Comparison of ENCODE assay signal across 9 cellular contexts in genomic region chr10:59240581-59241183, GRCh38.
DNase-seq lines count a peak whose midpoint lies in the region; ATAC-seq, FAIRE-seq and TF ChIP-seq lines count a peak whose summit lies in the region.
"Had no signal": no experiment of that assay in that cellular context is flagged by ENCODE, and none has a peak within 500 bp of the region (broad histone marks: within the 10 kb centered on the region; RNA-seq: fewer than 3 reads in every experiment).

No MANE protein-coding gene starts in this region.

- H3K4me1 Mint-ChIP-seq in nephron progenitor cell = no peaks in the 10 kb centered on the region
- no peaks in the 10 kb centered on the region for H3K4me1 Mint-ChIP-seq in activated naive CD8-positive, alpha-beta T cell treated with anti-CD3 and anti-CD28 coated beads for 36 hours

- no peak for FAIRE-seq in A549 (lab: Jason Lieb, UNC)

- peak; percentile 72 to 76 for TF ChIP-seq RAD21 in A549 (conservative IDR thresholded peaks at IDR 0.05 in 1 of 2, IDR thresholded peaks at IDR 0.05 in 1 of 2)

- H3K27ac ChIP-seq in A549 = no peak overlapping the region
- no peak overlapping the region for H3K27ac ChIP-seq in coronary artery

- ATAC-seq in A549 (no peak), GM21360 (IDR thresholded peaks at IDR 0.05; ENCODE audit: unreplicated experiment) (no peak)

- peaks cover 8% of the 10 kb centered on the region for H3K27me3 Mint-ChIP-seq in nephron progenitor cell (ENCODE audit: low read depth, poor library complexity)
- H3K27me3 Mint-ChIP-seq in activated naive CD8-positive, alpha-beta T cell treated with anti-CD3 and anti-CD28 coated beads for 36 hours = peaks cover 7% of the 10 kb centered on the region

- H3K36me3 Mint-ChIP-seq in nephron progenitor cell (ENCODE audit: low read depth) = peaks cover 7% of the 10 kb centered on the region
- H3K36me3 Mint-ChIP-seq in activated naive CD8-positive, alpha-beta T cell treated with anti-CD3 and anti-CD28 coated beads for 36 hours = no peaks in the 10 kb centered on the region

- peak in 1 of 2 experiments; percentile 44 for DNase-seq in A549 (ENCODE audit: low read depth in 1 of 2, low spot score in 1 of 2)
- DNase-seq in GM10266 (ENCODE audit: extremely low spot score) = peak; percentile 12
- DNase-seq in NCI-H460 (ENCODE audit: extremely low read depth, low read depth) = peak; percentile 42
- DNase-seq in coronary artery (ENCODE audit: low spot score) = no peak
- peak; percentile 16 for DNase-seq in nephron progenitor cell
- no peak for DNase-seq in activated naive CD8-positive, alpha-beta T cell treated with anti-CD3 and anti-CD28 coated beads for 36 hours
- no peak for DNase-seq in activated effector memory CD4-positive, alpha-beta T cell treated with Interleukin-2 at 50 U/mL for 16 hours

- peaks cover 8% of the 10 kb centered on the region for H3K9me3 Mint-ChIP-seq in nephron progenitor cell
- peaks cover 1% of the 10 kb centered on the region for H3K9me3 Mint-ChIP-seq in activated naive CD8-positive, alpha-beta T cell treated with anti-CD3 and anti-CD28 coated beads for 36 hours
- H3K9me3 Mint-ChIP-seq: stimulated activated naive CD8-positive, alpha-beta T cell treated with anti-CD3 and anti-CD28 coated beads, Interleukin-15, Interleukin-2, amounts not matched to agents 100 ng/mL and 50 ng/mL, for 24 hours had no signal

- POLR2A ChIA-PET in A549 (lab: Yijun Ruan, JAX) = no interaction called here

- H3K27ac Mint-ChIP-seq in nephron progenitor cell = no peak overlapping the region
- no peak overlapping the region for H3K27ac Mint-ChIP-seq in activated naive CD8-positive, alpha-beta T cell treated with anti-CD3 and anti-CD28 coated beads for 36 hours
- H3K27ac Mint-ChIP-seq: stimulated activated naive CD8-positive, alpha-beta T cell treated with anti-CD3 and anti-CD28 coated beads, Interleukin-15, Interleukin-2, amounts not matched to agents 100 ng/mL and 50 ng/mL, for 24 hours had no signal

- TF ChIP-seq POLR2A in A549 (IDR thresholded peaks at IDR 0.05; ENCODE audit: low read length) = no peak

- H3K4me2 ChIP-seq in A549 = no peak overlapping the region

- H3K4me3 ChIP-seq in A549 (no peak overlapping the region), coronary artery (no peak overlapping the region)

- H3K4me3 Mint-ChIP-seq in nephron progenitor cell = no peak overlapping the region
- no peak overlapping the region for H3K4me3 Mint-ChIP-seq in activated naive CD8-positive, alpha-beta T cell treated with anti-CD3 and anti-CD28 coated beads for 36 hours
- H3K4me3 Mint-ChIP-seq: stimulated activated naive CD8-positive, alpha-beta T cell treated with anti-CD3 and anti-CD28 coated beads, Interleukin-15, Interleukin-2, amounts not matched to agents 100 ng/mL and 50 ng/mL, for 24 hours had no signal

- WGBS in A549 (ENCODE audit: missing lambda C conversion rate) = 7% methylated on average over 2 of the region's 2 CpGs

- TF ChIP-seq CTCF in A549 (IDR thresholded peaks at IDR 0.05) (peak; percentile 83), GM10266 (IDR thresholded peaks at IDR 0.05; ENCODE audit: control insufficient read depth, insufficient read depth, low read depth, missing control alignments) (peak; percentile 43), coronary artery (IDR thresholded peaks at IDR 0.05) (peak; percentile 50), nephron progenitor cell (IDR thresholded peaks at IDR 0.05) (peak; percentile 65)

- H3K9me3 ChIP-seq in A549 = no peaks in the 10 kb centered on the region

- no peak for TF ChIP-seq EP300 in A549 (IDR thresholded peaks at IDR 0.05)

- no peaks in the 10 kb centered on the region for H3K4me1 ChIP-seq in A549

- CTCF ChIA-PET in A549 (lab: Yijun Ruan, JAX) = interaction anchor here (0.9 to 2.6 kb wide), 3 partner anchors 288 to 382 kb away, joined by 3 to 12 read pairs (median 4); no protein-coding TSS in a partner anchor

TF ChIP-seq in A549, 52 proteins besides CTCF, POLR2A, EP300 and RAD21:
- no peak for TF ChIP-seq HEYL (CRISPR knock-in tag; IDR thresholded peaks at IDR 0.05)
- peak; percentile 80 for TF ChIP-seq SMC3 (IDR thresholded peaks at IDR 0.05)
- TF ChIP-seq, protein P1, sequence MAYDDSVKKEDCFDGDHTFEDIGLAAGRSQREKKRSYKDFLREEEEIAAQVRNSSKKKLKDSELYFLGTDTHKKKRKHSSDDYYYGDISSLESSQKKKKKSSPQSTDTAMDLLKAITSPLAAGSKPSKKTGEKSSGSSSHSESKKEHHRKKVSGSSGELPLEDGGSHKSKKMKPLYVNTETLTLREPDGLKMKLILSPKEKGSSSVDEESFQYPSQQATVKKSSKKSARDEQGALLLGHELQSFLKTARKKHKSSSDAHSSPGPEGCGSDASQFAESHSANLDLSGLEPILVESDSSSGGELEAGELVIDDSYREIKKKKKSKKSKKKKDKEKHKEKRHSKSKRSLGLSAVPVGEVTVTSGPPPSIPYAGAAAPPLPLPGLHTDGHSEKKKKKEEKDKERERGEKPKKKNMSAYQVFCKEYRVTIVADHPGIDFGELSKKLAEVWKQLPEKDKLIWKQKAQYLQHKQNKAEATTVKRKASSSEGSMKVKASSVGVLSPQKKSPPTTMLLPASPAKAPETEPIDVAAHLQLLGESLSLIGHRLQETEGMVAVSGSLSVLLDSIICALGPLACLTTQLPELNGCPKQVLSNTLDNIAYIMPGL (CRISPR knock-in tag; IDR thresholded peaks at IDR 0.05; ENCODE audit: borderline replicate concordance) = no peak

Comparison
In these comparisons a context has a peak if more than half of its experiments do, and no peak if none do; other contexts are left out.
1. DNase-seq: peak in GM10266 (single experiment), NCI-H460 (single experiment) and nephron progenitor cell (single experiment); none in coronary artery (single experiment), activated naive CD8-positive, alpha-beta T cell treated with anti-CD3 and anti-CD28 coated beads for 36 hours (single experiment) and activated effector memory CD4-positive, alpha-beta T cell treated with Interleukin-2 at 50 U/mL for 16 hours (single experiment).
2. Peak in every context shown above with its lines, with median percentiles within 50 percentile points of each other: CTCF ChIP-seq.